In the genomic region with DNA sequence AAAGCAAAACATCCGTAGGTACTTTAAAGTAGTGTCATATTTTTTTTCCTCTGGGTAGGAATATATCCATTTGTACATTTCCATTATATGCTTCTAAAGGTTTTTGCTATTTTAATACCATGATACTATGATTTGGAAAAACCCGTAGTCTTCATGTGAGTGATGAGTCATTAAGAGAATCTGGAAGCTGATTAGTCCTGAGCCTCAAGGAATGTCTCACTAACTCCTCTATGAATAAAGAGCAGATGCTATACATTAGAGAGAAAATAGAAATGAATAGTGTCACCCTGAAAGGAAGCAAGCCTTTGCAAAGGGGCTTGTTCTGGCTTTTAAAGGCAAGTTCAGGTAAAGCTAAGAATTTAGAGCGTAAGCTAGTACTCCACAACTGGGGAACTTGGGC, we compare ENCODE assay signal across 17 cellular contexts.
DNase-seq lines count a peak whose midpoint lies in the region; ATAC-seq and TF ChIP-seq lines count a peak whose summit lies in the region.
"Had no signal": no experiment of that assay in that cellular context is flagged by ENCODE, and none has a peak within 500 bp of the region (broad histone marks: within the 10 kb centered on the region; RNA-seq: fewer than 3 reads in every experiment).

No MANE protein-coding gene starts in this region.

- no peaks in the 10 kb centered on the region for H3K4me1 ChIP-seq in smooth muscle cell (ENCODE audit: low read depth)

- H3F3A ChIP-seq in smooth muscle cell (ENCODE audit: low read depth) = no peaks in the 10 kb centered on the region

- H3K79me2 ChIP-seq in smooth muscle cell (ENCODE audit: low read depth) = no peaks in the 10 kb centered on the region

- no peak overlapping the region for H3K4me3 ChIP-seq in smooth muscle cell
- H3K4me3 ChIP-seq: cardiac muscle cell, MG63, PC-9 had no signal

- H2AFZ ChIP-seq in smooth muscle cell (ENCODE audit: low read depth) = no peak overlapping the region
- H2AFZ ChIP-seq: PC-9 had no signal

- 60% methylated on average over 3 of the region's 3 CpGs for WGBS in smooth muscle cell (ENCODE audit: low lambda C conversion rate)

- no peaks in the 10 kb centered on the region for H3K36me3 ChIP-seq in smooth muscle cell (ENCODE audit: low read depth)
- H3K36me3 ChIP-seq: cardiac muscle cell, MG63 had no signal

- no peaks in the 10 kb centered on the region for H4K20me1 ChIP-seq in smooth muscle cell (ENCODE audit: low read depth)

- no peaks in the 10 kb centered on the region for H3K27me3 ChIP-seq in smooth muscle cell (ENCODE audit: low read depth)
- H3K27me3 ChIP-seq: cardiac muscle cell, MG63 had no signal

- H3K4me2 ChIP-seq in smooth muscle cell = peak overlapping the region; percentile 47
- H3K4me2 ChIP-seq: PC-9 had no signal

- peak; percentile 8 for DNase-seq in GM04504 (ENCODE audit: low read depth)
- peak; percentile 87 for DNase-seq in fibroblast of peridontal ligament (ENCODE audit: extremely low read depth)
- no peak for DNase-seq in smooth muscle cell (lab: John Stamatoyannopoulos, UW; ENCODE audit: unreplicated experiment)
- DNase-seq in occipital lobe (lab: John Stamatoyannopoulos, UW) = no peak
- no peak for DNase-seq in T-helper 17 cell
- DNase-seq in activated gamma-delta T cell (lab: John Stamatoyannopoulos, UW) = no peak
- DNase-seq: activated CD8-positive, alpha-beta memory T cell treated with anti-CD3 and anti-CD28 coated beads, Interleukin-2, amount 50 U/mL, for 4 hours; activated naive CD4-positive, alpha-beta T cell; CD4-positive, alpha-beta memory T cell; head of caudate nucleus; MG63; NCI-H2081; NCI-H69; PC-9 had no signal

- no peak for TF ChIP-seq CTCF in smooth muscle cell (IDR thresholded peaks at IDR 0.05; ENCODE audit: borderline replicate concordance, insufficient read depth, poor library complexity, severe bottlenecking)

- H3K36me3 Mint-ChIP-seq in T-helper 17 cell (ENCODE audit: low read depth) = no peaks in the 10 kb centered on the region
- H3K36me3 Mint-ChIP-seq: CD4-positive, alpha-beta memory T cell had no signal

- ATAC-seq in SK-N-SH treated with all-trans-retinoic acid at 6 μM for 48 hours = peak; percentile 72
- no peak for ATAC-seq in T-helper 17 cell

- H3K9me3 ChIP-seq in smooth muscle cell (replicated peaks; ENCODE audit: low read depth) (no peaks in the 10 kb centered on the region), T-helper 17 cell (ENCODE audit: control insufficient read depth, low read length, poor library complexity, severe bottlenecking) (no peaks in the 10 kb centered on the region)
- H3K9me3 ChIP-seq: MG63 had no signal

- peak overlapping the region; percentile 32 for H3K27ac ChIP-seq in smooth muscle cell (ENCODE audit: low read depth)
- H3K27ac ChIP-seq: cardiac muscle cell, PC-9 had no signal

- no peaks in the 10 kb centered on the region for H3K27me3 Mint-ChIP-seq in T-helper 17 cell

- H3K9ac ChIP-seq in smooth muscle cell (ENCODE audit: low read depth) = no peak overlapping the region

- no peak overlapping the region for H3K27ac Mint-ChIP-seq in T-helper 17 cell
- H3K27ac Mint-ChIP-seq: CD4-positive, alpha-beta memory T cell; T-helper 1 cell treated with Interleukin-12 subunit alpha and Interleukin-12 subunit beta and Interleukin-4 antibody, amounts not matched to agents 30 μg/mL and 1 μg/mL, for 36 hours had no signal

- no peaks in the 10 kb centered on the region for H3K4me1 Mint-ChIP-seq in T-helper 17 cell
- H3K4me1 Mint-ChIP-seq: CD4-positive, alpha-beta memory T cell had no signal

- H3K4me3 Mint-ChIP-seq in T-helper 17 cell = no peak overlapping the region
- H3K4me3 Mint-ChIP-seq: CD4-positive, alpha-beta memory T cell; T-helper 1 cell treated with Interleukin-12 subunit alpha and Interleukin-12 subunit beta and Interleukin-4 antibody, amounts not matched to agents 30 μg/mL and 1 μg/mL, for 36 hours had no signal

TF ChIP-seq in SK-N-SH treated with all-trans-retinoic acid at 6 μM for 48 hours, 23 proteins besides CTCF, POLR2A, EP300 and RAD21:
- TF ChIP-seq ZFP3 (CRISPR knock-in tag; IDR thresholded peaks at IDR 0.05) (no peak), TCF4 (CRISPR knock-in tag; IDR thresholded peaks at IDR 0.05; ENCODE audit: borderline replicate concordance) (no peak), ZC3H10 (CRISPR knock-in tag; IDR thresholded peaks at IDR 0.05) (no peak), BACH2 (CRISPR knock-in tag; IDR thresholded peaks at IDR 0.05; ENCODE audit: borderline replicate concordance) (no peak), ZFP30 (CRISPR knock-in tag; IDR thresholded peaks at IDR 0.05) (no peak), TSHZ2 (CRISPR knock-in tag; IDR thresholded peaks at IDR 0.05) (no peak), RARB (CRISPR knock-in tag; IDR thresholded peaks at IDR 0.05) (no peak), TOX (CRISPR knock-in tag; IDR thresholded peaks at IDR 0.05; ENCODE audit: borderline replicate concordance) (no peak), ZNF70 (CRISPR knock-in tag; IDR thresholded peaks at IDR 0.05) (no peak), POU6F1 (CRISPR knock-in tag; IDR thresholded peaks at IDR 0.05; ENCODE audit: borderline replicate concordance, low read depth) (no peak), ARNTL (CRISPR knock-in tag; IDR thresholded peaks at IDR 0.05; ENCODE audit: borderline replicate concordance, low read depth) (no peak), ESRRG (CRISPR knock-in tag; IDR thresholded peaks at IDR 0.05) (no peak), ZNF8 (CRISPR knock-in tag; IDR thresholded peaks at IDR 0.05) (no peak), SNAI2 (CRISPR knock-in tag; IDR thresholded peaks at IDR 0.05) (no peak)
- TF ChIP-seq, protein P1, sequence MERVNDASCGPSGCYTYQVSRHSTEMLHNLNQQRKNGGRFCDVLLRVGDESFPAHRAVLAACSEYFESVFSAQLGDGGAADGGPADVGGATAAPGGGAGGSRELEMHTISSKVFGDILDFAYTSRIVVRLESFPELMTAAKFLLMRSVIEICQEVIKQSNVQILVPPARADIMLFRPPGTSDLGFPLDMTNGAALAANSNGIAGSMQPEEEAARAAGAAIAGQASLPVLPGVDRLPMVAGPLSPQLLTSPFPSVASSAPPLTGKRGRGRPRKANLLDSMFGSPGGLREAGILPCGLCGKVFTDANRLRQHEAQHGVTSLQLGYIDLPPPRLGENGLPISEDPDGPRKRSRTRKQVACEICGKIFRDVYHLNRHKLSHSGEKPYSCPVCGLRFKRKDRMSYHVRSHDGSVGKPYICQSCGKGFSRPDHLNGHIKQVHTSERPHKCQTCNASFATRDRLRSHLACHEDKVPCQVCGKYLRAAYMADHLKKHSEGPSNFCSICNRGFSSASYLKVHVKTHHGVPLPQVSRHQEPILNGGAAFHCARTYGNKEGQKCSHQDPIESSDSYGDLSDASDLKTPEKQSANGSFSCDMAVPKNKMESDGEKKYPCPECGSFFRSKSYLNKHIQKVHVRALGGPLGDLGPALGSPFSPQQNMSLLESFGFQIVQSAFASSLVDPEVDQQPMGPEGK (CRISPR knock-in tag; IDR thresholded peaks at IDR 0.05; ENCODE audit: borderline replicate concordance) = no peak
- TF ChIP-seq, protein P2, sequence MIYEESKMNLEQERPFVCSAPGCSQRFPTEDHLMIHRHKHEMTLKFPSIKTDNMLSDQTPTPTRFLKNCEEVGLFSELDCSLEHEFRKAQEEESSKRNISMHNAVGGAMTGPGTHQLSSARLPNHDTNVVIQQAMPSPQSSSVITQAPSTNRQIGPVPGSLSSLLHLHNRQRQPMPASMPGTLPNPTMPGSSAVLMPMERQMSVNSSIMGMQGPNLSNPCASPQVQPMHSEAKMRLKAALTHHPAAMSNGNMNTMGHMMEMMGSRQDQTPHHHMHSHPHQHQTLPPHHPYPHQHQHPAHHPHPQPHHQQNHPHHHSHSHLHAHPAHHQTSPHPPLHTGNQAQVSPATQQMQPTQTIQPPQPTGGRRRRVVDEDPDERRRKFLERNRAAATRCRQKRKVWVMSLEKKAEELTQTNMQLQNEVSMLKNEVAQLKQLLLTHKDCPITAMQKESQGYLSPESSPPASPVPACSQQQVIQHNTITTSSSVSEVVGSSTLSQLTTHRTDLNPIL (CRISPR knock-in tag; IDR thresholded peaks at IDR 0.05; ENCODE audit: low read depth) = no peak

Comparison
In these comparisons a context has a peak if more than half of its experiments do, and no peak if none do; other contexts are left out.
1. DNase-seq: peak in GM04504 (single experiment) and fibroblast of peridontal ligament (single experiment); none in smooth muscle cell (single experiment), occipital lobe (single experiment), T-helper 17 cell (0 of 3) and activated gamma-delta T cell (single experiment).